ENCODE assay signal across 8 cellular contexts in genomic region chr10:74213571-74214162, GRCh38.
A peak's percentile ranks its signal among the peaks of the same experiment; 100 is the strongest.
DNase-seq lines count a peak whose midpoint lies in the region; ATAC-seq, FAIRE-seq and TF ChIP-seq lines count a peak whose summit lies in the region.

No MANE protein-coding gene starts in this region.

- H3K79me2 ChIP-seq in GM23338 (replicated peaks; ENCODE audit: insufficient read depth): peaks cover 52% of the 10 kb centered on the region

- H3K4me1 ChIP-seq in GM23338 (ENCODE audit: insufficient read depth): no peaks in the 10 kb centered on the region

- H3K27ac Mint-ChIP-seq in GM23338 (no peak overlapping the region; the same call in 1 of the 2 replicates), T-cell (peak overlapping the region in 1 of 2 donors; percentile 34), naive B cell (peak overlapping the region; percentile 2 to 75 (median 25))

- TF ChIP-seq CTCF in BJ (IDR thresholded peaks at IDR 0.05; ENCODE audit: insufficient read depth, low read depth, low read length) (peak; percentile 63), GM23338 (conservative IDR thresholded peaks at IDR 0.05; ENCODE audit: low read depth in 2 of 2) (peak; percentile 72 to 73)

- ATAC-seq in GM23338: no peak; the same call in 2 of the 3 replicates
- ATAC-seq in T-cell (replicated peaks in 1 of 4): peak in 3 of 4 experiments; percentile 41 to 69 (median 50)
- peak; percentile 95 to 96 for ATAC-seq in naive B cell (ENCODE audit: low read depth in 2 of 2)
- no peak for ATAC-seq in GM19035 (IDR thresholded peaks at IDR 0.05; ENCODE audit: unreplicated experiment)
- no peak for ATAC-seq in HG03045 (IDR thresholded peaks at IDR 0.05; ENCODE audit: unreplicated experiment)

- DNase-seq in BJ (ENCODE audit: low read depth) (no peak), GM23338 (ENCODE audit: low spot score) (peak; percentile 45), T-cell (peak; percentile 27 to 71 (median 52)), naive B cell (peak; percentile 55), NCI-H345 (lab: John Stamatoyannopoulos, UW) (no peak)

- H3K27me3 Mint-ChIP-seq in GM23338 (ENCODE audit: insufficient read depth, low read depth, poor library complexity) (no peaks in the 10 kb centered on the region), T-cell (no peaks in the 10 kb centered on the region), naive B cell (no peaks in the 10 kb centered on the region)

- H4K20me1 ChIP-seq in GM23338 (replicated peaks; ENCODE audit: insufficient read depth): peaks cover 3% of the 10 kb centered on the region; the same call in 1 of the 2 replicates

- peak; percentile 5 for FAIRE-seq in colon (lab: Jason Lieb, UNC)

- POLR2A ChIA-PET in BJ (lab: Charles Lee): no interaction called here
- POLR2A ChIA-PET in T-cell (lab: Charles Lee): interaction anchor here in 1 of 2 donors (0.8 to 1.1 kb wide), 2 partner anchors 63 to 235 kb away, joined by 3 to 4 read pairs; partner anchors contain the start of gene ADK

- H3K4me1 Mint-ChIP-seq in GM23338: no peaks in the 10 kb centered on the region; the same call in 2 of the 3 replicates
- peaks cover 15 to 28% (median 24%) of the 10 kb centered on the region in 3 donors for H3K4me1 Mint-ChIP-seq in T-cell
- H3K4me1 Mint-ChIP-seq in naive B cell: peaks cover 22 to 35% (median 28%) of the 10 kb centered on the region in 3 donors

- CTCF ChIA-PET in BJ (lab: Yijun Ruan, JAX): interaction anchor here (0.5 to 2.4 kb wide), 24 partner anchors 10 to 334 kb away, joined by 3 to 10 read pairs (median 4); partner anchors contain the start of genes ADK and AP3M1
- CTCF ChIA-PET in T-cell (lab: Charles Lee): interaction anchor here (0.5 to 2.7 kb wide), 16 partner anchors 10 to 328 kb away, joined by 3 to 13 read pairs (median 4); partner anchors contain the start of genes ADK (in 2 of the 2) and AP3M1 (in 2 of the 2)

- no peaks in the 10 kb centered on the region for H3K9me2 ChIP-seq in GM23338 (ENCODE audit: insufficient read depth)

- H3K4me2 ChIP-seq in GM23338: no peak overlapping the region

- H3K36me3 Mint-ChIP-seq in GM23338 (ENCODE audit: low read depth) (peaks cover 33% of the 10 kb centered on the region), T-cell (peaks cover 9% of the 10 kb centered on the region), naive B cell (peaks cover 4 to 8% of the 10 kb centered on the region in 2 donors)

- H3K9me3 Mint-ChIP-seq in GM23338 (peaks cover 30% of the 10 kb centered on the region), T-cell (no peaks in the 10 kb centered on the region), naive B cell (no peaks in the 10 kb centered on the region)

- H3K4me3 ChIP-seq in BJ (ENCODE audit: low read depth, low read length): no peak overlapping the region
- no peak overlapping the region for H3K4me3 ChIP-seq in GM23338

- no peaks in the 10 kb centered on the region for H3F3A ChIP-seq in GM23338 (replicated peaks; ENCODE audit: low read depth)

- H3K36me3 ChIP-seq in BJ (ENCODE audit: control insufficient read depth, insufficient read depth, low read length) (no peaks in the 10 kb centered on the region), GM23338 (ENCODE audit: insufficient read depth) (no peaks in the 10 kb centered on the region)

- H2AFZ ChIP-seq in GM23338: no peak overlapping the region

- H3K4me3 Mint-ChIP-seq in GM23338 (no peak overlapping the region), T-cell (no peak overlapping the region), naive B cell (no peak overlapping the region)

- no peak overlapping the region for H3K27ac ChIP-seq in GM23338 (ENCODE audit: low read depth)

- H3K27me3 ChIP-seq in BJ (ENCODE audit: control insufficient read depth, insufficient read depth, low read length) (no peaks in the 10 kb centered on the region), GM23338 (ENCODE audit: insufficient read depth) (no peaks in the 10 kb centered on the region)

TF ChIP-seq in GM23338, 12 proteins besides CTCF, POLR2A, EP300 and RAD21 (continues in another document):
- TF ChIP-seq REST (IDR thresholded peaks at IDR 0.05; ENCODE audit: unreplicated experiment): no peak
- TF ChIP-seq EZH2 (IDR thresholded peaks at IDR 0.05; ENCODE audit: low read depth, unreplicated experiment): no peak
- TF ChIP-seq EZH2phosphoT487 (IDR thresholded peaks at IDR 0.05; ENCODE audit: unreplicated experiment): no peak
- no peak for TF ChIP-seq POLR2AphosphoS5 (IDR thresholded peaks at IDR 0.05; ENCODE audit: low read depth)
- TF ChIP-seq ZNF462 (CRISPR knock-in tag; IDR thresholded peaks at IDR 0.05): no peak

Comparison
In these comparisons a context has a peak if more than half of its experiments do, and no peak if none do; other contexts are left out.
1. DNase-seq: peak in GM23338 (single experiment), T-cell (34 of 34) and naive B cell (single experiment); none in BJ (single experiment) and NCI-H345 (single experiment).
2. ATAC-seq: peak in T-cell (3 of 4) and naive B cell (2 of 2); none in GM23338 (single experiment), GM19035 (single experiment) and HG03045 (single experiment).